ENCODE assay signal across 8 cellular contexts in genomic region chrX:23908219-23909003, GRCh38. TPM values are rescaled to one million over a fixed set of nuclear protein-coding genes. Genes with fewer than 3 reads are reported as not detected.
DNase-seq lines count a peak whose midpoint lies in the region; ATAC-seq and TF ChIP-seq lines count a peak whose summit lies in the region.

No MANE protein-coding gene starts in this region.

- H3K4me3 ChIP-seq in esophagus squamous epithelium (peak overlapping the region in 3 of 4 donors; percentile 50 to 70 (median 62)), skeletal muscle cell (ENCODE audit: low read depth, low read length) (peak overlapping the region; percentile 62)

- peak in 2 of 3 experiments; percentile 43 to 66 for DNase-seq in NCI-H1417 (lab: John Stamatoyannopoulos, UW)
- no peak for DNase-seq in NCI-H1417 treated with DMSO at 0.1 percent for 48 hours (lab: John Stamatoyannopoulos, UW)
- DNase-seq in RKO (ENCODE audit: low spot score), result peak; percentile 12
- no peak for DNase-seq in esophagus squamous epithelium (lab: John Stamatoyannopoulos, UW)
- DNase-seq in skeletal muscle cell (ENCODE audit: low read depth), result no peak
- DNase-seq in iPS-NIHi7 (ENCODE audit: extremely low spot score), result no peak
- no peak for DNase-seq in UCSD-AML1 (lab: John Stamatoyannopoulos, UW; ENCODE audit: unreplicated experiment)

- TF ChIP-seq POLR2A in esophagus squamous epithelium (IDR thresholded peaks at IDR 0.05), result no peak

- H3K27me3 ChIP-seq in esophagus squamous epithelium, result no peaks in the 10 kb centered on the region

- ATAC-seq in HG03175 (IDR thresholded peaks at IDR 0.05; ENCODE audit: unreplicated experiment), result no peak

- intact Hi-C loops in esophagus squamous epithelium (cut with DNase I), result loop anchor here (10.0 kb wide), 2 partner anchors 146 to 214 kb away; partner anchors contain the start of gene EIF2S3

- peak in 1 of 6 experiments; percentile 12 for TF ChIP-seq CTCF in esophagus squamous epithelium (IDR thresholded peaks at IDR 0.05)

- 35 to 47% methylated on average over 13 of the region's 13 CpGs for WGBS in esophagus squamous epithelium, 2 donors

- H3K27ac ChIP-seq in esophagus squamous epithelium, result peak overlapping the region; percentile 83 to 93 (median 88)

- H3K4me1 ChIP-seq in esophagus squamous epithelium, result peaks cover 0 to 18% (median 0%) of the 10 kb centered on the region in 3 donors

- no peaks in the 10 kb centered on the region for H3K36me3 ChIP-seq in esophagus squamous epithelium

- no peaks in the 10 kb centered on the region for H3K9me3 ChIP-seq in esophagus squamous epithelium

RNA-seq across cellular contexts. Expression of gene CXorf58, which starts 0.6 kb away (rescaled TPM):
- total RNA-seq in esophagus squamous epithelium, result under 1 TPM in 2 of 4 donors, not detected in 2; 0.15 to 0.95 TPM

RNA-seq across cellular contexts. Expression of gene APOO, which starts 0.7 kb away (rescaled TPM):
- 10 to 100 TPM; 10.5 to 25.1 (median 13.7) TPM for total RNA-seq in esophagus squamous epithelium

Comparison
In these comparisons a context has a peak if more than half of its experiments do, and no peak if none do; other contexts are left out.
1. DNase-seq: peak in NCI-H1417 (2 of 3) and RKO (single experiment); none in NCI-H1417 treated with DMSO at 0.1 percent for 48 hours (single experiment), esophagus squamous epithelium (single experiment), skeletal muscle cell (single experiment), iPS-NIHi7 (single experiment) and UCSD-AML1 (single experiment).